Comparison of ENCODE assay signal across 8 cellular contexts in genomic region chr3:114237478-114237877, GRCh38. TPM values are rescaled to one million over a fixed set of nuclear protein-coding genes. Genes with fewer than 3 reads are reported as not detected.
"Had no signal": no experiment of that assay in that cellular context is flagged by ENCODE, and none has a peak within 500 bp of the region (broad histone marks: within the 10 kb centered on the region; RNA-seq: fewer than 3 reads in every experiment).

TSS of gene ZNF80 (minus strand) at chr3:114237578. CDS start at chr3:114237074, 504 bp downstream.

RNA-seq across cellular contexts. Expression of gene ZNF80, which starts in this region (rescaled TPM):
- total RNA-seq: cardiac septum, fibroblast of lung, left colon, lower leg skin, myocyte, urinary bladder had no signal
- polyA plus RNA-seq: fibroblast of lung, heart right ventricle, keratinocyte had no signal
